In the genomic region with DNA sequence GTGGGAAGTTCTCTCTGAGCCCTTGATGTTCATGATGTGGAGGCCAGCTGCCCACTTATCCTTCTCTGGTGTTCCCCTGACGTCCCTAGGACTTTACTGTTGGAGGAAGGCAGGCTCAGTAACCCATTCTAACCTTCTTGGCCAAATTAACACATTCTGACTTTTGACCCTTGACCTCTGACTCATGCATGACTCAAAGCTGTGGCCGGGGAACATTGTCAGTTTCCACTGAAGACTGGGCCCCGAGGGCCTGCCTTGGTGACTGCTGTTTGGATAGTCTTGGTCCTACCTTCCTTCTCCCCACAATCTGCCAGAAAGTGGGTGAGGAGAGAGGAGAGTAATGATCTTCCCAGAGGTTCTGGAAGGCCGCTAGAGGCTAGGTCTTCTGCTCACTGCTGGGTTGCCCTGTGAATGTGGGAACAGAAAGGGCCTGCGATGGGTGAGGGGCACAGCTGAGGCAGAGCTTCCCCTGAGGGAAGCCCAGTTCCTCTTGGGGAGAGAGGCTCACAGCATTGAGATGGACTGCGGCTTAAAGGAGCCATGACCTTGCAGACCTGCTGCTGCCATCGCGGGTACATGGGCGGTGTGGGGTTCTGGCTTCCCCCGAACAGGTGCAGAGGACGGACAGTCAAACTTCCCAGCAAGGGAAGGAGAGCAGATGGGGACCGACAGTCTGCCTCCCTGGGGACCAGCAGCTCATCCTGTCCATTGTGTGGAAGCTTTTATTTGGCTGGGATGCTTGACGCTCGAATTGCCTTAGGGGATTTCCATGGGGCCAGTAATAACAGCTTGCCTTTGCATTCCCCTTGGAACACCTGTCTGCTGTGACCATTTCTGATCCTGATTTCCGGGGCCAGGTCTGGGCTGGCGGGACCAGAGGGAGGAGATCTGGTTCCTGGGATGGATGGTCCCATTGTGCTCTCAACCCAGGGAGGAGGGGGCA, we compare ENCODE assay signal across 9 cellular contexts. TPM values are rescaled to one million over a fixed set of nuclear protein-coding genes. Genes with fewer than 3 reads are reported as not detected.
DNase-seq lines count a peak whose midpoint lies in the region; FAIRE-seq and TF ChIP-seq lines count a peak whose summit lies in the region.
"Had no signal": no experiment of that assay in that cellular context is flagged by ENCODE, and none has a peak within 500 bp of the region (broad histone marks: within the 10 kb centered on the region; RNA-seq: fewer than 3 reads in every experiment).

No MANE protein-coding gene starts in this region.

- TF ChIP-seq EP300 in sigmoid colon (IDR thresholded peaks at IDR 0.05), result no peak

- peaks cover 12% of the 10 kb centered on the region for H3K4me1 Mint-ChIP-seq in activated T-helper 2 cell treated with anti-CD3 and anti-CD28 coated beads, Interferon-gamma antibody, Interleukin-2, Interleukin-4, amounts not matched to agents 10 μg/mL and 5 μg/mL and 100 μg/mL, durations not matched to agents 14 hours and 24 hours and 36 hours (ENCODE audit: low read depth)
- H3K4me1 Mint-ChIP-seq in neural progenitor cell, result peaks cover 39% of the 10 kb centered on the region

- no peak overlapping the region for H3K4me3 Mint-ChIP-seq in activated T-helper 2 cell treated with anti-CD3 and anti-CD28 coated beads, Interferon-gamma antibody, Interleukin-2, Interleukin-4, amounts not matched to agents 10 μg/mL and 5 μg/mL and 100 μg/mL, durations not matched to agents 14 hours and 24 hours and 36 hours (ENCODE audit: low read depth)
- H3K4me3 Mint-ChIP-seq in neural progenitor cell, result no peak overlapping the region

- H4K20me1 ChIP-seq in neural progenitor cell (ENCODE audit: low read depth), result no peaks in the 10 kb centered on the region

- H3K9me3 Mint-ChIP-seq in activated T-helper 2 cell treated with anti-CD3 and anti-CD28 coated beads, Interferon-gamma antibody, Interleukin-2, Interleukin-4, amounts not matched to agents 10 μg/mL and 5 μg/mL and 100 μg/mL, durations not matched to agents 14 hours and 24 hours and 36 hours, result no peaks in the 10 kb centered on the region
- no peaks in the 10 kb centered on the region for H3K9me3 Mint-ChIP-seq in neural progenitor cell

- FAIRE-seq in kidney (lab: Jason Lieb, UNC), result no peak

- peak overlapping the region; percentile 42 for H3K27ac Mint-ChIP-seq in activated T-helper 2 cell treated with anti-CD3 and anti-CD28 coated beads, Interferon-gamma antibody, Interleukin-2, Interleukin-4, amounts not matched to agents 10 μg/mL and 5 μg/mL and 100 μg/mL, durations not matched to agents 14 hours and 24 hours and 36 hours
- H3K27ac Mint-ChIP-seq in neural progenitor cell, result peak overlapping the region; percentile 78

- H3K36me3 ChIP-seq in neural progenitor cell (no peaks in the 10 kb centered on the region), sigmoid colon (no peaks in the 10 kb centered on the region), kidney (ENCODE audit: control insufficient read depth in 1 of 2, insufficient read depth in 2 of 2, low read length in 2 of 2) (no peaks in the 10 kb centered on the region)

- no peaks in the 10 kb centered on the region for H3K27me3 ChIP-seq in neural progenitor cell
- no peaks in the 10 kb centered on the region for H3K27me3 ChIP-seq in sigmoid colon

- H3K36me3 Mint-ChIP-seq in activated T-helper 2 cell treated with anti-CD3 and anti-CD28 coated beads, Interferon-gamma antibody, Interleukin-2, Interleukin-4, amounts not matched to agents 10 μg/mL and 5 μg/mL and 100 μg/mL, durations not matched to agents 14 hours and 24 hours and 36 hours (ENCODE audit: low read depth), result no peaks in the 10 kb centered on the region
- no peaks in the 10 kb centered on the region for H3K36me3 Mint-ChIP-seq in neural progenitor cell

- H3K9me3 ChIP-seq in neural progenitor cell (ENCODE audit: low read depth) (no peaks in the 10 kb centered on the region), sigmoid colon (no peaks in the 10 kb centered on the region), kidney (ENCODE audit: control insufficient read depth in 1 of 2, low read length in 2 of 2) (no peaks in the 10 kb centered on the region)

- no peaks in the 10 kb centered on the region for H3F3A ChIP-seq in neural progenitor cell (ENCODE audit: low read depth)

- H3K27me3 Mint-ChIP-seq in activated T-helper 2 cell treated with anti-CD3 and anti-CD28 coated beads, Interferon-gamma antibody, Interleukin-2, Interleukin-4, amounts not matched to agents 10 μg/mL and 5 μg/mL and 100 μg/mL, durations not matched to agents 14 hours and 24 hours and 36 hours (ENCODE audit: low read depth), result no peaks in the 10 kb centered on the region
- peaks cover 12% of the 10 kb centered on the region for H3K27me3 Mint-ChIP-seq in neural progenitor cell (ENCODE audit: insufficient read depth, low read depth)

- TF ChIP-seq POLR2A in sigmoid colon (IDR thresholded peaks at IDR 0.05), result no peak

- 74% methylated on average over 16 of the region's 16 CpGs for WGBS in sigmoid colon, 2 donors

- no peak overlapping the region for H2AFZ ChIP-seq in neural progenitor cell (replicated peaks)

- H3K9ac ChIP-seq in neural progenitor cell (no peak overlapping the region), kidney (ENCODE audit: low read length in 2 of 2) (no peak overlapping the region)

- H3K27ac ChIP-seq in neural progenitor cell, result no peak overlapping the region
- no peak overlapping the region for H3K27ac ChIP-seq in sigmoid colon
- H3K27ac ChIP-seq in kidney (ENCODE audit: low read depth in 2 of 2, low read length in 2 of 2), result no peak overlapping the region

- intact Hi-C loops in activated T-helper 2 cell treated with anti-CD3 and anti-CD28 coated beads, Interferon-gamma antibody, Interleukin-2, Interleukin-4, amounts not matched to agents 10 μg/mL and 5 μg/mL and 100 μg/mL, durations not matched to agents 14 hours and 24 hours and 36 hours (cut with micrococcal nuclease), result no loop called here
- intact Hi-C loops in sigmoid colon (cut with DNase I), result no loop called here
- intact Hi-C loops in kidney (cut with DNase I), result no loop called here

- no peaks in the 10 kb centered on the region for H3K79me2 ChIP-seq in neural progenitor cell (ENCODE audit: low read depth)

- H3K4me1 ChIP-seq in neural progenitor cell (peaks cover 14% of the 10 kb centered on the region), sigmoid colon (no peaks in the 10 kb centered on the region), kidney (ENCODE audit: control insufficient read depth in 1 of 2, insufficient read depth in 1 of 2, low read depth in 1 of 2, low read length in 2 of 2) (peaks cover 0 to 3% of the 10 kb centered on the region in 2 donors)

- H3K4me3 ChIP-seq in neural progenitor cell (no peak overlapping the region), sigmoid colon (no peak overlapping the region), kidney (ENCODE audit: low read length in 2 of 2) (no peak overlapping the region)

- H3K4me2 ChIP-seq in neural progenitor cell, result peak overlapping the region; percentile 22

- no peak for TF ChIP-seq CTCF in neural progenitor cell (IDR thresholded peaks at IDR 0.05)
- no peak for TF ChIP-seq CTCF in sigmoid colon (IDR thresholded peaks at IDR 0.05)
- no peak for TF ChIP-seq CTCF in kidney (IDR thresholded peaks at IDR 0.05; ENCODE audit: borderline replicate concordance, extremely low read depth, insufficient read depth)

- peak; percentile 27 for DNase-seq in NK-92 treated with Interleukin-12 subunit alpha and Interleukin-12 subunit beta, amount 100 ng/mL, for 24 hours (lab: John Stamatoyannopoulos, UW)
- no peak for DNase-seq in NK-92 (lab: John Stamatoyannopoulos, UW; ENCODE audit: unreplicated experiment)
- DNase-seq in NCI-H1930 (lab: John Stamatoyannopoulos, UW), result peak; percentile 8 to 32
- DNase-seq in activated T-helper 2 cell treated with anti-CD3 and anti-CD28 coated beads, Interferon-gamma antibody, Interleukin-2, Interleukin-4, amounts not matched to agents 10 μg/mL and 5 μg/mL and 100 μg/mL, durations not matched to agents 14 hours and 24 hours and 36 hours (ENCODE audit: low spot score), result no peak
- peak; percentile 50 for DNase-seq in neural progenitor cell (ENCODE audit: low spot score)
- DNase-seq in sigmoid colon, result no peak
- DNase-seq in kidney, result no peak
- DNase-seq in stimulated activated naive CD4-positive, alpha-beta T cell (lab: John Stamatoyannopoulos, UW), result no peak
- DNase-seq: left colon had no signal

RNA-seq across cellular contexts. Expression of a gene that starts 43.8 kb away (rescaled TPM):
- 0.39 and 0.46 TPM in 2 replicates for total RNA-seq in activated T-helper 2 cell treated with anti-CD3 and anti-CD28 coated beads, Interferon-gamma antibody, Interleukin-2, Interleukin-4, amounts not matched to agents 10 μg/mL and 5 μg/mL and 100 μg/mL, durations not matched to agents 14 hours and 24 hours and 36 hours
- total RNA-seq in neural progenitor cell (ENCODE audit: low replicate concordance) (0.53 TPM in 1 of 2 replicates, not detected in the other), sigmoid colon (1 to 10 TPM in 1 of 4 donors, under 1 TPM in 2, not detected in 1; under 0.01 to 1.1 (median 0.41) TPM), kidney (0.47 TPM)
- polyA plus RNA-seq in sigmoid colon (under 1 TPM; 0.23 to 0.99 (median 0.60) TPM), kidney (ENCODE audit: insufficient read depth, low read depth, low replicate concordance) (not detected)

Comparison
In these comparisons a context has a peak if more than half of its experiments do, and no peak if none do; other contexts are left out.
1. DNase-seq: peak in NK-92 treated with Interleukin-12 subunit alpha and Interleukin-12 subunit beta, amount 100 ng/mL, for 24 hours (single experiment), NCI-H1930 (2 of 2) and neural progenitor cell (single experiment); none in NK-92 (single experiment), activated T-helper 2 cell treated with anti-CD3 and anti-CD28 coated beads, Interferon-gamma antibody, Interleukin-2, Interleukin-4, amounts not matched to agents 10 μg/mL and 5 μg/mL and 100 μg/mL, durations not matched to agents 14 hours and 24 hours and 36 hours (single experiment), sigmoid colon (single experiment), kidney (single experiment) and stimulated activated naive CD4-positive, alpha-beta T cell (0 of 6).